1 cellular context compared by ENCODE assay signal in genomic region chr21:36479415-36480402, GRCh38.
TF ChIP-seq lines count a peak whose summit lies in the region.

Gene CLDN14, minus strand, starts transcription at chr21:36480122. Its CDS starts 18,427 bp downstream, at chr21:36461695.

TF ChIP-seq in HepG2, 621 proteins besides CTCF, POLR2A, EP300 and RAD21 (continued from another document):
- 0 out of 2 replicates have a peak, but pooled peaks have one; percentile 68 for TF ChIP-seq ZNF724P (CRISPR knock-in tag; IDR thresholded peaks at IDR 0.05; ENCODE audit: borderline replicate concordance)
- 0 out of 2 replicates have a peak, but pooled peaks have one; percentile 17 for TF ChIP-seq SNAPC4 (CRISPR knock-in tag; IDR thresholded peaks at IDR 0.05)
- no peak for TF ChIP-seq ZNF570 (CRISPR knock-in tag; IDR thresholded peaks at IDR 0.05; ENCODE audit: borderline replicate concordance)
- TF ChIP-seq RAD51 (IDR thresholded peaks at IDR 0.05; ENCODE audit: borderline replicate concordance): no peak
- TF ChIP-seq PAF1 (CRISPR knock-in tag; IDR thresholded peaks at IDR 0.05): no peak
- TF ChIP-seq AGO1 (IDR thresholded peaks at IDR 0.05; ENCODE audit: low read depth, low read length, poor library complexity, severe bottlenecking): no peak
- TF ChIP-seq NFE2L2 (IDR thresholded peaks at IDR 0.05; ENCODE audit: low read length): no peak
- TF ChIP-seq ZXDC (CRISPR knock-in tag; IDR thresholded peaks at IDR 0.05): peak; percentile 64; the same call in 1 of the 2 replicates
- peak; percentile 68; the same call in 1 of the 2 replicates for TF ChIP-seq TMF1 (CRISPR knock-in tag; IDR thresholded peaks at IDR 0.05; ENCODE audit: low read depth)
- TF ChIP-seq HNRNPL (IDR thresholded peaks at IDR 0.05; ENCODE audit: low read depth, low read length): 0 out of 2 replicates have a peak, but pooled peaks have one; percentile 17
- no peak for TF ChIP-seq ZBTB4 (CRISPR knock-in tag; IDR thresholded peaks at IDR 0.05; ENCODE audit: borderline replicate concordance)
- TF ChIP-seq ZBTB49 (CRISPR knock-in tag; IDR thresholded peaks at IDR 0.05; ENCODE audit: borderline replicate concordance): no peak
- peak; percentile 67; the same call in 1 of the 2 replicates for TF ChIP-seq ISL2 (CRISPR knock-in tag; IDR thresholded peaks at IDR 0.05)
- no peak for TF ChIP-seq TAF15 (IDR thresholded peaks at IDR 0.05; ENCODE audit: low read depth, low read length, poor library complexity, severe bottlenecking)
- TF ChIP-seq THAP8 (CRISPR knock-in tag; IDR thresholded peaks at IDR 0.05; ENCODE audit: borderline replicate concordance): no peak
- no peak for TF ChIP-seq KLF12 (CRISPR knock-in tag; IDR thresholded peaks at IDR 0.05; ENCODE audit: borderline replicate concordance)
- TF ChIP-seq ZNF124 (CRISPR knock-in tag; IDR thresholded peaks at IDR 0.05): peak; percentile 86
- no peak for TF ChIP-seq FOXM1 (CRISPR knock-in tag; IDR thresholded peaks at IDR 0.05)
- peak; percentile 87 for TF ChIP-seq ZMYM3 (CRISPR knock-in tag; IDR thresholded peaks at IDR 0.05)
- TF ChIP-seq ETS1 (CRISPR knock-in tag; IDR thresholded peaks at IDR 0.05): no peak
- no peak for TF ChIP-seq MLXIP (CRISPR knock-in tag; IDR thresholded peaks at IDR 0.05; ENCODE audit: borderline replicate concordance)
- 0 out of 2 replicates have a peak, but pooled peaks have one; percentile 9 for TF ChIP-seq ELF1 (CRISPR knock-in tag; IDR thresholded peaks at IDR 0.05)
- TF ChIP-seq LBX2 (CRISPR knock-in tag; IDR thresholded peaks at IDR 0.05; ENCODE audit: borderline replicate concordance): peak; percentile 70; the same call in 1 of the 2 replicates
- no peak for TF ChIP-seq TCF12 (IDR thresholded peaks at IDR 0.05)
- TF ChIP-seq TCF12 (CRISPR knock-in tag; IDR thresholded peaks at IDR 0.05): peak; percentile 97
- TF ChIP-seq TBL1XR1 (IDR thresholded peaks at IDR 0.05; ENCODE audit: borderline replicate concordance, low read length, partially characterized antibody): peak; percentile 58
- no peak for TF ChIP-seq ZNF142 (CRISPR knock-in tag; IDR thresholded peaks at IDR 0.05)
